ENCODE assay signal across 20 cellular contexts in the genomic region with DNA sequence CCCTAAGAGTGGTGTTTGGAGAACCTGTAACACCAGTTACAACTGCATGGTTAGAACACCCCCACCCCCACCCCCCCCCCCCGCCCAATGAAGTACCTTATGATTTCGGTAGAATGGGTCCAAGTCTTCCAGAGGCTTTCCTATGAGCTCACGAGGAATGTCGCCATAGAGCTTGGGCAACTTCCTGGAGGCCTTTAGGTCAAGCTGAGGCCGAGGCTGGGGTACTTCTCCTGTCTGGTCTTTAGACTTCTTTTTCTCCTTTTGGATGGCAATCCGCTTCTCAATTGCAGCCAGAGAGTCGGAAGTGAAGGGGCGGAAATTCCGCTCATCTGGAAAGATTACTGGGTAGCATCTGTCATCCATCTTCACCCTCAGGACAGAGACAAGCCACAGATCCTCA.
DNase-seq lines count a peak whose midpoint lies in the region; ATAC-seq, FAIRE-seq and TF ChIP-seq lines count a peak whose summit lies in the region.
"Had no signal": no experiment of that assay in that cellular context is flagged by ENCODE, and none has a peak within 500 bp of the region (broad histone marks: within the 10 kb centered on the region; RNA-seq: fewer than 3 reads in every experiment).

No MANE protein-coding gene starts in this region.

- H3K9ac ChIP-seq in K562 (ENCODE audit: insufficient read depth in 1 of 2, low read depth in 2 of 2, low read length in 2 of 2), result no peak overlapping the region

- DNase-seq in SKM-1 (lab: John Stamatoyannopoulos, UW; ENCODE audit: unreplicated experiment) (peak; percentile 9), K562 (ENCODE audit: extremely low read depth in 1 of 4, low spot score in 3 of 4) (no peak), nephron progenitor cell (no peak), DMS153 treated with DMSO at 0.1 percent for 48 hours (lab: John Stamatoyannopoulos, UW; ENCODE audit: unreplicated experiment) (no peak), T-helper 9 cell (no peak), head of caudate nucleus (no peak)
- DNase-seq: C1 segment of cervical spinal cord; CD4-positive, CD25-positive, alpha-beta regulatory T cell; CD8-positive, alpha-beta memory T cell; DMS 273 treated with DMSO at 0.1 percent for 48 hours; DMS53; DMS79 treated with DMSO at 0.1 percent for 48 hours; GF-D8; GOT3; HFFc6 had no signal

- H3K4me3 Mint-ChIP-seq in nephron progenitor cell, result no peak overlapping the region
- H3K4me3 Mint-ChIP-seq: CD4-positive, CD25-positive, alpha-beta regulatory T cell; CD8-positive, alpha-beta memory T cell; HFFc6 had no signal

- H3K9me1 ChIP-seq in K562 (ENCODE audit: control insufficient read depth, insufficient read depth, low read length), result no peaks in the 10 kb centered on the region

- H3K9me3 Mint-ChIP-seq in nephron progenitor cell, result peaks cover 6% of the 10 kb centered on the region
- H3K9me3 Mint-ChIP-seq: CD8-positive, alpha-beta memory T cell; HFFc6 had no signal

- 8% methylated on average over 9 of the region's 9 CpGs for WGBS in K562 (ENCODE audit: insufficient coverage, low coverage, missing lambda C conversion rate)

- H3K27ac Mint-ChIP-seq in nephron progenitor cell, result peak overlapping the region; percentile 67
- H3K27ac Mint-ChIP-seq: CD4-positive, CD25-positive, alpha-beta regulatory T cell; CD8-positive, alpha-beta memory T cell; HFFc6 had no signal

- peaks cover 6 to 16% of the 10 kb centered on the region in 2 experiments; a peak in 4 of 5 replicates for H3K27me3 ChIP-seq in K562 (ENCODE audit: control insufficient read depth in 2 of 2, insufficient read depth in 2 of 2, low read length in 2 of 2)

- peaks cover 4% of the 10 kb centered on the region for H3K27me3 Mint-ChIP-seq in nephron progenitor cell (ENCODE audit: low read depth, poor library complexity)

- TF ChIP-seq RAD21 in K562 (CRISPR knock-in tag; conservative IDR thresholded peaks at IDR 0.05 in 1 of 2, IDR thresholded peaks at IDR 0.05 in 1 of 2), result no peak

- TF ChIP-seq EP300 in K562 (IDR thresholded peaks at IDR 0.05; ENCODE audit: low read length), result no peak

- H3K4me2 ChIP-seq in K562 (ENCODE audit: insufficient read depth, low read length), result no peak overlapping the region

- H3K4me1 ChIP-seq in K562 (replicated peaks in 1 of 2; ENCODE audit: control insufficient read depth in 2 of 2, insufficient read depth in 2 of 2, low read length in 2 of 2), result no peaks in the 10 kb centered on the region
- H3K4me1 ChIP-seq: HAP-1 had no signal

- H3K27ac ChIP-seq in K562 (ENCODE audit: extremely low read depth, low read depth, low read length), result no peak overlapping the region

- H3K9me3 ChIP-seq in K562 (replicated peaks; ENCODE audit: control insufficient read depth, insufficient read depth, low read depth, low read length), result no peaks in the 10 kb centered on the region
- H3K9me3 ChIP-seq: HAP-1 had no signal

- no peak for ATAC-seq in K562

- in situ Hi-C loops in K562 (cut with MboI), result no loop called here

- no TSS peak for BruUV-seq in K562 (replicated peaks; lab: Mats Ljungman, UMichigan)

- TF ChIP-seq POLR2A in K562 (conservative IDR thresholded peaks at IDR 0.05), result no peak

- no peaks in the 10 kb centered on the region for H3K79me2 ChIP-seq in K562 (ENCODE audit: control insufficient read depth, insufficient read depth, low read length)

- H3K4me3 ChIP-seq in K562, result no peak overlapping the region
- H3K4me3 ChIP-seq: HAP-1 had no signal

- peaks cover 15% of the 10 kb centered on the region for H3K4me1 Mint-ChIP-seq in nephron progenitor cell
- H3K4me1 Mint-ChIP-seq: CD4-positive, CD25-positive, alpha-beta regulatory T cell; CD8-positive, alpha-beta memory T cell had no signal

- H3K36me3 Mint-ChIP-seq in nephron progenitor cell (ENCODE audit: low read depth), result peaks cover 15% of the 10 kb centered on the region
- H3K36me3 Mint-ChIP-seq: CD4-positive, CD25-positive, alpha-beta regulatory T cell; CD8-positive, alpha-beta memory T cell had no signal

- no peaks in the 10 kb centered on the region for H4K20me1 ChIP-seq in K562 (replicated peaks; ENCODE audit: control insufficient read depth, insufficient read depth, low read length)

- POLR2A ChIA-PET in K562 (lab: Yijun Ruan, JAX), result no interaction called here

- no peak overlapping the region for H2AFZ ChIP-seq in K562 (ENCODE audit: low read depth, low read length)

- no peaks in the 10 kb centered on the region for H3K36me3 ChIP-seq in K562 (ENCODE audit: control insufficient read depth, insufficient read depth, low read length)
- H3K36me3 ChIP-seq: HAP-1 had no signal

- CTCF ChIA-PET in K562 (lab: Yijun Ruan, JAX; ENCODE audit: low intra/inter-chr PET ratio), result no interaction called here

- intact Hi-C loops in K562 (cut with micrococcal nuclease) (no loop called here), head of caudate nucleus (cut with DNase I) (no loop called here)

- no peak for FAIRE-seq in K562 (lab: Jason Lieb, UNC)
- FAIRE-seq: D721Med, GM12891, GM18507, H54 had no signal

- TF ChIP-seq CTCF in K562 (IDR thresholded peaks at IDR 0.05 in 2 of 3, conservative IDR thresholded peaks at IDR 0.05 in 1 of 3; ENCODE audit: insufficient read depth in 2 of 3, low read depth in 1 of 3, low read length in 3 of 3), result no peak
- TF ChIP-seq CTCF in nephron progenitor cell (IDR thresholded peaks at IDR 0.05), result no peak

TF ChIP-seq in K562, 482 proteins besides CTCF, POLR2A, EP300 and RAD21:
- TF ChIP-seq PKNOX1 (IDR thresholded peaks at IDR 0.05), result 0 out of 2 replicates have a peak, but pooled peaks have one; percentile 8
- TF ChIP-seq ZNF24 (IDR thresholded peaks at IDR 0.05), result no peak
- no peak for TF ChIP-seq KLF16 (IDR thresholded peaks at IDR 0.05)
- TF ChIP-seq, protein P1, sequence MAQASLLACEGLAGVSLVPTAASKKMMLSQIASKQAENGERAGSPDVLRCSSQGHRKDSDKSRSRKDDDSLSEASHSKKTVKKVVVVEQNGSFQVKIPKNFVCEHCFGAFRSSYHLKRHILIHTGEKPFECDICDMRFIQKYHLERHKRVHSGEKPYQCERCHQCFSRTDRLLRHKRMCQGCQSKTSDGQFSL (CRISPR knock-in tag; IDR thresholded peaks at IDR 0.05), result no peak
- TF ChIP-seq, protein P1 (tag; IDR thresholded peaks at IDR 0.05), result peak in 1 of 2 experiments; percentile 66; a peak in 2 of 4 replicates
